In the genomic region with DNA sequence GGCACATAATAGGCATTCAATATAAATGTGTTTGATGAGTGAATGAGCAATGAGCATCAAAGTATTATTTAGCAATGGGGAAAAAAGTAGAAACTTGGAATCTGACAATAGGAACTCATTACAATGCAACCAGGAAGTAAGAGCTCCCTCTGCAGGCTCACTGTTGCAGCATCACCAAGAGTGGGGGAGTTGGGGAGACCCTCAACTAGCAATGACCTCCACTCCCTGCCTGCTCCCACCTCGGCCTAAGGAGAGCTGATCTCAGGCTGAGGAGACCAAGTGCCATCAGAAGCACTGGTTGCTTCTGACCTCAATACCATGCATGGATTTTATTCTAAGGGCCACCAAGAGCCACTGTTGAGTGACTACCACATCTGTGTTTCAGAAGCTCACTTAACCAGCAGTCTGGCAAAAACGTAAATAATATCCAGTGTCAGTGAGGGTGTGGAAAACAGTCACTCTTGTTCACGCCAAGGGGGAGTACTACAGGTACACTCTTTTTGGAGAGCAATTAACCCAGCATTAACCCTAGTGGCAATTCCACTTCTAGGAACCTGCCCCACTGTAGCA, we compare ENCODE assay signal across 9 cellular contexts. TPM values are rescaled to one million over a fixed set of nuclear protein-coding genes. Genes with fewer than 3 reads are reported as not detected.
DNase-seq lines count a peak whose midpoint lies in the region; ATAC-seq and TF ChIP-seq lines count a peak whose summit lies in the region.
"Had no signal": no experiment of that assay in that cellular context is flagged by ENCODE, and none has a peak within 500 bp of the region (broad histone marks: within the 10 kb centered on the region; RNA-seq: fewer than 3 reads in every experiment).

No MANE protein-coding gene starts in this region.

- H3K4me3 ChIP-seq in astrocyte of the cerebellum (ENCODE audit: low read depth, low read length) (no peak overlapping the region), mesendoderm (ENCODE audit: low read length) (no peak overlapping the region), Peyer's patch (no peak overlapping the region)

- H2BK120ac ChIP-seq in mesendoderm (ENCODE audit: low read depth, low read length): no peak overlapping the region

- H3K27me3 ChIP-seq in mesendoderm (ENCODE audit: insufficient read depth, low read length, poor library complexity): no peaks in the 10 kb centered on the region
- no peaks in the 10 kb centered on the region for H3K27me3 ChIP-seq in Peyer's patch

- DNase-seq in Calu3 (no peak), HEK293T (ENCODE audit: extremely low spot score) (peak; percentile 45), astrocyte of the cerebellum (ENCODE audit: low read depth) (no peak), mesendoderm (peak; percentile 48), Peyer's patch (no peak), ecto neural progenitor cell (ENCODE audit: low spot score) (no peak)
- DNase-seq: hypothalamus had no signal

- H3K79me2 ChIP-seq in mesendoderm (ENCODE audit: control insufficient read depth, insufficient read depth, low read length): peaks cover 95% of the 10 kb centered on the region

- ATAC-seq in HG03571 (IDR thresholded peaks at IDR 0.05; ENCODE audit: unreplicated experiment): no peak
- ATAC-seq in HG03469 (IDR thresholded peaks at IDR 0.05; ENCODE audit: unreplicated experiment): no peak

- H3K36me3 Mint-ChIP-seq in Calu3 (ENCODE audit: insufficient read depth, unreplicated experiment): peaks cover 22% of the 10 kb centered on the region

- no peak overlapping the region for H3K4me3 Mint-ChIP-seq in Calu3 (ENCODE audit: low read depth, unreplicated experiment)

- H3K56ac ChIP-seq in mesendoderm (ENCODE audit: low read length): no peak overlapping the region

- H3K27ac Mint-ChIP-seq in Calu3 (ENCODE audit: unreplicated experiment): no peak overlapping the region

- no peak overlapping the region for H3K23ac ChIP-seq in mesendoderm (ENCODE audit: low read length)

- H3K79me1 ChIP-seq in mesendoderm (ENCODE audit: low read length): peaks cover 20% of the 10 kb centered on the region

- H3K4ac ChIP-seq in mesendoderm (ENCODE audit: low read depth, low read length): no peak overlapping the region

- no peak overlapping the region for H3K18ac ChIP-seq in mesendoderm (ENCODE audit: low read length)

- no peaks in the 10 kb centered on the region for H3K36me3 ChIP-seq in mesendoderm (ENCODE audit: control insufficient read depth, insufficient read depth, low read length)
- H3K36me3 ChIP-seq in Peyer's patch: peaks cover 0 to 7% (median 0%) of the 10 kb centered on the region in 3 donors

- TF ChIP-seq CTCF in Calu3 (IDR thresholded peaks at IDR 0.05; ENCODE audit: unreplicated experiment) (peak; percentile 51), astrocyte of the cerebellum (IDR thresholded peaks at IDR 0.05; ENCODE audit: low read depth, low read length, missing control alignments) (peak; percentile 59), Peyer's patch (IDR thresholded peaks at IDR 0.05) (peak in 3 of 6 experiments; percentile 33 to 52 (median 35))

- no peaks in the 10 kb centered on the region for H3K9me3 Mint-ChIP-seq in Calu3 (ENCODE audit: low read depth, unreplicated experiment)

- no peak overlapping the region for H2AK5ac ChIP-seq in mesendoderm (ENCODE audit: low read length)

- in situ Hi-C loops in astrocyte of the cerebellum (cut with HindIII; ENCODE audit: low sequenced_read_pairs): loop anchor here (25.0 kb wide), 1 partner anchor 909 kb away; no protein-coding TSS in a partner anchor

- no peaks in the 10 kb centered on the region for H3K9me3 ChIP-seq in Peyer's patch

- H3K27me3 Mint-ChIP-seq in Calu3 (ENCODE audit: unreplicated experiment): no peaks in the 10 kb centered on the region

- POLR2A ChIA-PET in HEK293T (lab: Yijun Ruan, JAX): interaction anchor here (0.6 to 2.8 kb wide), 2 partner anchors 8 to 31 kb away, joined by 3 to 19 read pairs; a partner anchor contains a TSS

- H3K27ac ChIP-seq in mesendoderm (ENCODE audit: low read depth, low read length) (no peak overlapping the region), Peyer's patch (no peak overlapping the region)

- CTCF ChIA-PET in Calu3 (lab: Charles Lee): interaction anchor here (0.5 to 2.1 kb wide), 9 partner anchors 15 to 422 kb away, joined by 3 to 6 read pairs (median 4); no protein-coding TSS in a partner anchor
- CTCF ChIA-PET in HEK293T (lab: Yijun Ruan, JAX): interaction anchor here (0.5 to 3.3 kb wide), 18 partner anchors 8 to 721 kb away, joined by 3 to 20 read pairs (median 4); a partner anchor contains a TSS

- no peak overlapping the region for H2BK15ac ChIP-seq in mesendoderm (replicated peaks; ENCODE audit: low read depth)

- TF ChIP-seq POLR2A in Peyer's patch (IDR thresholded peaks at IDR 0.05): no peak

- H4K8ac ChIP-seq in mesendoderm (ENCODE audit: low read depth, low read length): no peak overlapping the region

- H2BK5ac ChIP-seq in mesendoderm (ENCODE audit: low read length): no peak overlapping the region

- BruUV-seq in Calu3 (replicated peaks; lab: Mats Ljungman, UMichigan): no TSS peak

- H3K4me1 ChIP-seq in mesendoderm (ENCODE audit: control insufficient read depth, low read depth, low read length): peaks cover 13% of the 10 kb centered on the region
- peaks cover under 1 to 76% (median 11%) of the 10 kb centered on the region in 4 donors for H3K4me1 ChIP-seq in Peyer's patch

- intact Hi-C loops in Calu3 (cut with micrococcal nuclease; ENCODE audit: unreplicated experiment): no loop called here

- no peak overlapping the region for H3K4me2 ChIP-seq in mesendoderm (ENCODE audit: low read length)

- no peak overlapping the region for H4K5ac ChIP-seq in mesendoderm (ENCODE audit: low read length)

- H3K4me1 Mint-ChIP-seq in Calu3 (ENCODE audit: low read depth, unreplicated experiment): peaks cover 87% of the 10 kb centered on the region

- no peak overlapping the region for H3K9ac ChIP-seq in mesendoderm (ENCODE audit: low read length)

- WGBS in mesendoderm (ENCODE audit: extremely low coverage, insufficient coverage, low lambda C conversion rate): no CpG with 5 or more reads among the region's 3 CpGs

TF ChIP-seq in HEK293T, 16 proteins besides CTCF, POLR2A, EP300 and RAD21:
- TF ChIP-seq BHLHE40 (IDR thresholded peaks at IDR 0.05; ENCODE audit: borderline replicate concordance) (no peak), NFRKB (IDR thresholded peaks at IDR 0.05) (no peak), FOXA1 (IDR thresholded peaks at IDR 0.05) (no peak), SUZ12 (IDR thresholded peaks at IDR 0.05) (no peak), TARDBP (IDR thresholded peaks at IDR 0.05) (no peak), ELF4 (IDR thresholded peaks at IDR 0.05) (no peak), CTBP1 (IDR thresholded peaks at IDR 0.05; ENCODE audit: borderline replicate concordance) (no peak), HDGF (IDR thresholded peaks at IDR 0.05; ENCODE audit: borderline replicate concordance) (no peak), L3MBTL2 (conservative IDR thresholded peaks at IDR 0.05) (no peak), ARNT (IDR thresholded peaks at IDR 0.05) (no peak), FOXM1 (IDR thresholded peaks at IDR 0.05; ENCODE audit: borderline replicate concordance) (no peak)
- TF ChIP-seq, protein P1, sequence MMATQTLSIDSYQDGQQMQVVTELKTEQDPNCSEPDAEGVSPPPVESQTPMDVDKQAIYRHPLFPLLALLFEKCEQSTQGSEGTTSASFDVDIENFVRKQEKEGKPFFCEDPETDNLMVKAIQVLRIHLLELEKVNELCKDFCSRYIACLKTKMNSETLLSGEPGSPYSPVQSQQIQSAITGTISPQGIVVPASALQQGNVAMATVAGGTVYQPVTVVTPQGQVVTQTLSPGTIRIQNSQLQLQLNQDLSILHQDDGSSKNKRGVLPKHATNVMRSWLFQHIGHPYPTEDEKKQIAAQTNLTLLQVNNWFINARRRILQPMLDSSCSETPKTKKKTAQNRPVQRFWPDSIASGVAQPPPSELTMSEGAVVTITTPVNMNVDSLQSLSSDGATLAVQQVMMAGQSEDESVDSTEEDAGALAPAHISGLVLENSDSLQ (IDR thresholded peaks at IDR 0.05): no peak

RNA-seq across cellular contexts. Expression of a gene that starts 8.0 kb away (rescaled TPM):
- total RNA-seq in Calu3 (2022) (377 and 410 TPM in 2 replicates), Peyer's patch (100 to 1,000 TPM; 120 to 289 (median 181) TPM)
- polyA plus RNA-seq in mesendoderm (2013, experiment 1 of 2): 244 TPM
- 252 TPM for polyA plus RNA-seq in mesendoderm (2013, experiment 2 of 2)

RNA-seq across cellular contexts. Expression of a gene that starts 28.3 kb away (rescaled TPM):
- 104 TPM in 2 replicates for total RNA-seq in Calu3 (2022)
- polyA plus RNA-seq in mesendoderm (2013, experiment 1 of 2): 49.6 TPM
- 50.1 TPM for polyA plus RNA-seq in mesendoderm (2013, experiment 2 of 2)
- 10 to 100 TPM; 12.4 to 92.6 (median 36.2) TPM for total RNA-seq in Peyer's patch

Comparison
In these comparisons a context has a peak if more than half of its experiments do, and no peak if none do; other contexts are left out.
1. DNase-seq: peak in HEK293T (single experiment) and mesendoderm (single experiment); none in Calu3 (single experiment), astrocyte of the cerebellum (single experiment), Peyer's patch (0 of 3) and ecto neural progenitor cell (single experiment).